Comparison of ENCODE assay signal across 1 cellular context in the genomic region with DNA sequence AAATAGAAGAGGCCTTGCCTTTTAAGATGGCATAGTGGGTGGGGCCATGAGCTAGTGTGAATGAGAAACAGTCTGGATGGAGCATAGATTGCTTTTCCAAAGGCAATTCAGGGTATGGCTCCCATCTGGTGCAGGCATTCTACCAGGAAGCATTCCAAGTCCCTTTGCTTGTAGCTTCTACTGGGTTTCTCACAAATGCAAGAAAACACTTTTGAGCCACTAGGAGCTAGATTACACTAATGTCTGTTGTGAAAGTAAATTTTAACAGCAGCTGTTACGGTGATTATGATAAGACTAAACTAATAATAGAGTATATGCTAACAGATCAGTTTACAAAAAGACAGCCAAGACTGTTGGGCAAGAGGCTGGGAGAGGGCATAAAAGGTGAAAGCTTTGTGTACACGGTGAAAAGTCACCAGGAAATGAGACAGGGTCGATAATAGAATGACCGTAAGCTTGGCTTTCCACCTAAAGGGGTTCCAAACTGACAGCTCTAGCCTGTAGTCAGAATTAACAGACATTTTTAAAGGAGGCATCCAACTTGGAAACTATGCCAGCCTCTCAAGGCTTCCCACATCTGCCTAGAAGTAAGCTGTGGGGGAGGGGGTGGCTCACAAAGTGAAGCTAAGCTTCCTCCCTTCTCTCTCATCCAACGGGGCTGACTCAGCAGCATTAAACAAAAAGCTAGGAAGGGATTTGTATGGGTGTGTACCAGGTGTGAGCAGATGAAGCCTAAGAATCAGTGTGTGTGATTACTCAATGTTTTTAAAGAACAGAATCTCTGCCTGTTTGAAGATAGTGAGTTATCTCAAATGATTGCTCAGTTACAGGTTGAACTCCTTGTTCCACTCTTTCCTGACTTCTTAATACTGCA.
TF ChIP-seq lines count a peak whose summit lies in the region.

No MANE protein-coding gene starts in this region.

TF ChIP-seq in HepG2, 621 proteins besides CTCF, POLR2A, EP300 and RAD21 (continued from another document and continues in another):
- TF ChIP-seq, protein P1, sequence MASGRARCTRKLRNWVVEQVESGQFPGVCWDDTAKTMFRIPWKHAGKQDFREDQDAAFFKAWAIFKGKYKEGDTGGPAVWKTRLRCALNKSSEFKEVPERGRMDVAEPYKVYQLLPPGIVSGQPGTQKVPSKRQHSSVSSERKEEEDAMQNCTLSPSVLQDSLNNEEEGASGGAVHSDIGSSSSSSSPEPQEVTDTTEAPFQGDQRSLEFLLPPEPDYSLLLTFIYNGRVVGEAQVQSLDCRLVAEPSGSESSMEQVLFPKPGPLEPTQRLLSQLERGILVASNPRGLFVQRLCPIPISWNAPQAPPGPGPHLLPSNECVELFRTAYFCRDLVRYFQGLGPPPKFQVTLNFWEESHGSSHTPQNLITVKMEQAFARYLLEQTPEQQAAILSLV (CRISPR knock-in tag; IDR thresholded peaks at IDR 0.05; ENCODE audit: borderline replicate concordance): no peak
- TF ChIP-seq, protein P2, sequence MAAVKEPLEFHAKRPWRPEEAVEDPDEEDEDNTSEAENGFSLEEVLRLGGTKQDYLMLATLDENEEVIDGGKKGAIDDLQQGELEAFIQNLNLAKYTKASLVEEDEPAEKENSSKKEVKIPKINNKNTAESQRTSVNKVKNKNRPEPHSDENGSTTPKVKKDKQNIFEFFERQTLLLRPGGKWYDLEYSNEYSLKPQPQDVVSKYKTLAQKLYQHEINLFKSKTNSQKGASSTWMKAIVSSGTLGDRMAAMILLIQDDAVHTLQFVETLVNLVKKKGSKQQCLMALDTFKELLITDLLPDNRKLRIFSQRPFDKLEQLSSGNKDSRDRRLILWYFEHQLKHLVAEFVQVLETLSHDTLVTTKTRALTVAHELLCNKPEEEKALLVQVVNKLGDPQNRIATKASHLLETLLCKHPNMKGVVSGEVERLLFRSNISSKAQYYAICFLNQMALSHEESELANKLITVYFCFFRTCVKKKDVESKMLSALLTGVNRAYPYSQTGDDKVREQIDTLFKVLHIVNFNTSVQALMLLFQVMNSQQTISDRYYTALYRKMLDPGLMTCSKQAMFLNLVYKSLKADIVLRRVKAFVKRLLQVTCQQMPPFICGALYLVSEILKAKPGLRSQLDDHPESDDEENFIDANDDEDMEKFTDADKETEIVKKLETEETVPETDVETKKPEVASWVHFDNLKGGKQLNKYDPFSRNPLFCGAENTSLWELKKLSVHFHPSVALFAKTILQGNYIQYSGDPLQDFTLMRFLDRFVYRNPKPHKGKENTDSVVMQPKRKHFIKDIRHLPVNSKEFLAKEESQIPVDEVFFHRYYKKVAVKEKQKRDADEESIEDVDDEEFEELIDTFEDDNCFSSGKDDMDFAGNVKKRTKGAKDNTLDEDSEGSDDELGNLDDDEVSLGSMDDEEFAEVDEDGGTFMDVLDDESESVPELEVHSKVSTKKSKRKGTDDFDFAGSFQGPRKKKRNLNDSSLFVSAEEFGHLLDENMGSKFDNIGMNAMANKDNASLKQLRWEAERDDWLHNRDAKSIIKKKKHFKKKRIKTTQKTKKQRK (IDR thresholded peaks at IDR 0.05; ENCODE audit: low read length): no peak
- TF ChIP-seq ZNF136 (CRISPR knock-in tag; IDR thresholded peaks at IDR 0.05; ENCODE audit: low read depth): no peak
- TF ChIP-seq MAFK (conservative IDR thresholded peaks at IDR 0.05 in 1 of 2, IDR thresholded peaks at IDR 0.05 in 1 of 2; ENCODE audit: low read length in 2 of 2): peak; percentile 46 to 58; a peak in 3 of 4 replicates
- TF ChIP-seq IKZF4 (CRISPR knock-in tag; IDR thresholded peaks at IDR 0.05; ENCODE audit: borderline replicate concordance, low read depth, not compliant biosample characterization): no peak
- TF ChIP-seq HOXA9 (CRISPR knock-in tag; IDR thresholded peaks at IDR 0.05; ENCODE audit: borderline replicate concordance): no peak
- TF ChIP-seq RNF2 (conservative IDR thresholded peaks at IDR 0.05; ENCODE audit: low read depth): no peak
- TF ChIP-seq ZNF761 (CRISPR knock-in tag; conservative IDR thresholded peaks at IDR 0.05): no peak
- TF ChIP-seq SNAI1 (CRISPR knock-in tag; IDR thresholded peaks at IDR 0.05; ENCODE audit: borderline replicate concordance): no peak
- TF ChIP-seq, protein P3, sequence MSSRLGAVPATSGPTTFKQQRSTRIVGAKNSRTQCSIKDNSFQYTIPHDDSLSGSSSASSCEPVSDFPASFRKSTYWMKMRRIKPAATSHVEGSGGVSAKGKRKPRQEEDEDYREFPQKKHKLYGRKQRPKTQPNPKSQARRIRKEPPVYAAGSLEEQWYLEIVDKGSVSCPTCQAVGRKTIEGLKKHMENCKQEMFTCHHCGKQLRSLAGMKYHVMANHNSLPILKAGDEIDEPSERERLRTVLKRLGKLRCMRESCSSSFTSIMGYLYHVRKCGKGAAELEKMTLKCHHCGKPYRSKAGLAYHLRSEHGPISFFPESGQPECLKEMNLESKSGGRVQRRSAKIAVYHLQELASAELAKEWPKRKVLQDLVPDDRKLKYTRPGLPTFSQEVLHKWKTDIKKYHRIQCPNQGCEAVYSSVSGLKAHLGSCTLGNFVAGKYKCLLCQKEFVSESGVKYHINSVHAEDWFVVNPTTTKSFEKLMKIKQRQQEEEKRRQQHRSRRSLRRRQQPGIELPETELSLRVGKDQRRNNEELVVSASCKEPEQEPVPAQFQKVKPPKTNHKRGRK (CRISPR knock-in tag; IDR thresholded peaks at IDR 0.05): no peak
- TF ChIP-seq, protein P4, sequence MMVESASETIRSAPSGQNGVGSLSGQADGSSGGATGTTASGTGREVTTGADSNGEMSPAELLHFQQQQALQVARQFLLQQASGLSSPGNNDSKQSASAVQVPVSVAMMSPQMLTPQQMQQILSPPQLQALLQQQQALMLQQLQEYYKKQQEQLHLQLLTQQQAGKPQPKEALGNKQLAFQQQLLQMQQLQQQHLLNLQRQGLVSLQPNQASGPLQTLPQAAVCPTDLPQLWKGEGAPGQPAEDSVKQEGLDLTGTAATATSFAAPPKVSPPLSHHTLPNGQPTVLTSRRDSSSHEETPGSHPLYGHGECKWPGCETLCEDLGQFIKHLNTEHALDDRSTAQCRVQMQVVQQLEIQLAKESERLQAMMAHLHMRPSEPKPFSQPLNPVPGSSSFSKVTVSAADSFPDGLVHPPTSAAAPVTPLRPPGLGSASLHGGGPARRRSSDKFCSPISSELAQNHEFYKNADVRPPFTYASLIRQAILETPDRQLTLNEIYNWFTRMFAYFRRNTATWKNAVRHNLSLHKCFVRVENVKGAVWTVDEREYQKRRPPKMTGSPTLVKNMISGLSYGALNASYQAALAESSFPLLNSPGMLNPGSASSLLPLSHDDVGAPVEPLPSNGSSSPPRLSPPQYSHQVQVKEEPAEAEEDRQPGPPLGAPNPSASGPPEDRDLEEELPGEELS (CRISPR knock-in tag; IDR thresholded peaks at IDR 0.05): peak; percentile 86
- no peak for TF ChIP-seq ZNF264 (CRISPR knock-in tag; IDR thresholded peaks at IDR 0.05)
- no peak for TF ChIP-seq ZNF337 (CRISPR knock-in tag; IDR thresholded peaks at IDR 0.05; ENCODE audit: borderline replicate concordance, low read depth)
- TF ChIP-seq, protein P5, sequence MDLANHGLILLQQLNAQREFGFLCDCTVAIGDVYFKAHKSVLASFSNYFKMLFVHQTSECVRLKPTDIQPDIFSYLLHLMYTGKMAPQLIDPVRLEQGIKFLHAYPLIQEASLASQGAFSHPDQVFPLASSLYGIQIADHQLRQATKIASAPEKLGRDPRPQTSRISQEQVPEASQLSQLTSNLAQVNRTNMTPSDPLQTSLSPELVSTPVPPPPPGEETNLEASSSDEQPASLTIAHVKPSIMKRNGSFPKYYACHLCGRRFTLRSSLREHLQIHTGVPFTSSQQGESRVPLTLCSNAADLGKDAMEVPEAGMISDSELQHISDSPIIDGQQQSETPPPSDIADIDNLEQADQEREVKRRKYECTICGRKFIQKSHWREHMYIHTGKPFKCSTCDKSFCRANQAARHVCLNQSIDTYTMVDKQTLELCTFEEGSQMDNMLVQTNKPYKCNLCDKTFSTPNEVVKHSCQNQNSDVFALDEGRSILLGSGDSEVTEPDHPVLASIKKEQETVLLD (CRISPR knock-in tag; IDR thresholded peaks at IDR 0.05; ENCODE audit: low read depth): no peak
- TF ChIP-seq HOXA5 (CRISPR knock-in tag; IDR thresholded peaks at IDR 0.05): peak; percentile 90
- no peak for TF ChIP-seq KLF9 (CRISPR knock-in tag; IDR thresholded peaks at IDR 0.05; ENCODE audit: low read depth)
- no peak for TF ChIP-seq CHCHD3 (CRISPR knock-in tag; IDR thresholded peaks at IDR 0.05)
- no peak for TF ChIP-seq ZBTB21 (CRISPR knock-in tag; IDR thresholded peaks at IDR 0.05)
- TF ChIP-seq, protein P6, sequence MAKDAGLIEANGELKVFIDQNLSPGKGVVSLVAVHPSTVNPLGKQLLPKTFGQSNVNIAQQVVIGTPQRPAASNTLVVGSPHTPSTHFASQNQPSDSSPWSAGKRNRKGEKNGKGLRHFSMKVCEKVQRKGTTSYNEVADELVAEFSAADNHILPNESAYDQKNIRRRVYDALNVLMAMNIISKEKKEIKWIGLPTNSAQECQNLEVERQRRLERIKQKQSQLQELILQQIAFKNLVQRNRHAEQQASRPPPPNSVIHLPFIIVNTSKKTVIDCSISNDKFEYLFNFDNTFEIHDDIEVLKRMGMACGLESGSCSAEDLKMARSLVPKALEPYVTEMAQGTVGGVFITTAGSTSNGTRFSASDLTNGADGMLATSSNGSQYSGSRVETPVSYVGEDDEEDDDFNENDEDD (CRISPR knock-in tag; IDR thresholded peaks at IDR 0.05; ENCODE audit: borderline replicate concordance): no peak
- 0 out of 2 replicates have a peak, but pooled peaks have one; percentile 31 for TF ChIP-seq ZNF335 (CRISPR knock-in tag; IDR thresholded peaks at IDR 0.05)
- TF ChIP-seq, protein P7, sequence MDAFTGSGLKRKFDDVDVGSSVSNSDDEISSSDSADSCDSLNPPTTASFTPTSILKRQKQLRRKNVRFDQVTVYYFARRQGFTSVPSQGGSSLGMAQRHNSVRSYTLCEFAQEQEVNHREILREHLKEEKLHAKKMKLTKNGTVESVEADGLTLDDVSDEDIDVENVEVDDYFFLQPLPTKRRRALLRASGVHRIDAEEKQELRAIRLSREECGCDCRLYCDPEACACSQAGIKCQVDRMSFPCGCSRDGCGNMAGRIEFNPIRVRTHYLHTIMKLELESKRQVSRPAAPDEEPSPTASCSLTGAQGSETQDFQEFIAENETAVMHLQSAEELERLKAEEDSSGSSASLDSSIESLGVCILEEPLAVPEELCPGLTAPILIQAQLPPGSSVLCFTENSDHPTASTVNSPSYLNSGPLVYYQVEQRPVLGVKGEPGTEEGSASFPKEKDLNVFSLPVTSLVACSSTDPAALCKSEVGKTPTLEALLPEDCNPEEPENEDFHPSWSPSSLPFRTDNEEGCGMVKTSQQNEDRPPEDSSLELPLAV (CRISPR knock-in tag; conservative IDR thresholded peaks at IDR 0.05; ENCODE audit: low read depth): no peak
- TF ChIP-seq, protein P8, sequence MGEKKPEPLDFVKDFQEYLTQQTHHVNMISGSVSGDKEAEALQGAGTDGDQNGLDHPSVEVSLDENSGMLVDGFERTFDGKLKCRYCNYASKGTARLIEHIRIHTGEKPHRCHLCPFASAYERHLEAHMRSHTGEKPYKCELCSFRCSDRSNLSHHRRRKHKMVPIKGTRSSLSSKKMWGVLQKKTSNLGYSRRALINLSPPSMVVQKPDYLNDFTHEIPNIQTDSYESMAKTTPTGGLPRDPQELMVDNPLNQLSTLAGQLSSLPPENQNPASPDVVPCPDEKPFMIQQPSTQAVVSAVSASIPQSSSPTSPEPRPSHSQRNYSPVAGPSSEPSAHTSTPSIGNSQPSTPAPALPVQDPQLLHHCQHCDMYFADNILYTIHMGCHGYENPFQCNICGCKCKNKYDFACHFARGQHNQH (CRISPR knock-in tag; IDR thresholded peaks at IDR 0.05): peak; percentile 85; the same call in 1 of the 2 replicates
- TF ChIP-seq, protein P9, sequence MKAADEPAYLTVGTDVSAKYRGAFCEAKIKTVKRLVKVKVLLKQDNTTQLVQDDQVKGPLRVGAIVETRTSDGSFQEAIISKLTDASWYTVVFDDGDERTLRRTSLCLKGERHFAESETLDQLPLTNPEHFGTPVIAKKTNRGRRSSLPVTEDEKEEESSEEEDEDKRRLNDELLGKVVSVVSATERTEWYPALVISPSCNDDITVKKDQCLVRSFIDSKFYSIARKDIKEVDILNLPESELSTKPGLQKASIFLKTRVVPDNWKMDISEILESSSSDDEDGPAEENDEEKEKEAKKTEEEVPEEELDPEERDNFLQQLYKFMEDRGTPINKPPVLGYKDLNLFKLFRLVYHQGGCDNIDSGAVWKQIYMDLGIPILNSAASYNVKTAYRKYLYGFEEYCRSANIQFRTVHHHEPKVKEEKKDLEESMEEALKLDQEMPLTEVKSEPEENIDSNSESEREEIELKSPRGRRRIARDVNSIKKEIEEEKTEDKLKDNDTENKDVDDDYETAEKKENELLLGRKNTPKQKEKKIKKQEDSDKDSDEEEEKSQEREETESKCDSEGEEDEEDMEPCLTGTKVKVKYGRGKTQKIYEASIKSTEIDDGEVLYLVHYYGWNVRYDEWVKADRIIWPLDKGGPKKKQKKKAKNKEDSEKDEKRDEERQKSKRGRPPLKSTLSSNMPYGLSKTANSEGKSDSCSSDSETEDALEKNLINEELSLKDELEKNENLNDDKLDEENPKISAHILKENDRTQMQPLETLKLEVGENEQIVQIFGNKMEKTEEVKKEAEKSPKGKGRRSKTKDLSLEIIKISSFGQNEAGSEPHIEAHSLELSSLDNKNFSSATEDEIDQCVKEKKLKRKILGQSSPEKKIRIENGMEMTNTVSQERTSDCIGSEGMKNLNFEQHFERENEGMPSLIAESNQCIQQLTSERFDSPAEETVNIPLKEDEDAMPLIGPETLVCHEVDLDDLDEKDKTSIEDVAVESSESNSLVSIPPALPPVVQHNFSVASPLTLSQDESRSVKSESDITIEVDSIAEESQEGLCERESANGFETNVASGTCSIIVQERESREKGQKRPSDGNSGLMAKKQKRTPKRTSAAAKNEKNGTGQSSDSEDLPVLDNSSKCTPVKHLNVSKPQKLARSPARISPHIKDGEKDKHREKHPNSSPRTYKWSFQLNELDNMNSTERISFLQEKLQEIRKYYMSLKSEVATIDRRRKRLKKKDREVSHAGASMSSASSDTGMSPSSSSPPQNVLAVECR (CRISPR knock-in tag; IDR thresholded peaks at IDR 0.05; ENCODE audit: borderline replicate concordance): peak; percentile 69; the same call in 1 of the 2 replicates
- TF ChIP-seq, protein P10, sequence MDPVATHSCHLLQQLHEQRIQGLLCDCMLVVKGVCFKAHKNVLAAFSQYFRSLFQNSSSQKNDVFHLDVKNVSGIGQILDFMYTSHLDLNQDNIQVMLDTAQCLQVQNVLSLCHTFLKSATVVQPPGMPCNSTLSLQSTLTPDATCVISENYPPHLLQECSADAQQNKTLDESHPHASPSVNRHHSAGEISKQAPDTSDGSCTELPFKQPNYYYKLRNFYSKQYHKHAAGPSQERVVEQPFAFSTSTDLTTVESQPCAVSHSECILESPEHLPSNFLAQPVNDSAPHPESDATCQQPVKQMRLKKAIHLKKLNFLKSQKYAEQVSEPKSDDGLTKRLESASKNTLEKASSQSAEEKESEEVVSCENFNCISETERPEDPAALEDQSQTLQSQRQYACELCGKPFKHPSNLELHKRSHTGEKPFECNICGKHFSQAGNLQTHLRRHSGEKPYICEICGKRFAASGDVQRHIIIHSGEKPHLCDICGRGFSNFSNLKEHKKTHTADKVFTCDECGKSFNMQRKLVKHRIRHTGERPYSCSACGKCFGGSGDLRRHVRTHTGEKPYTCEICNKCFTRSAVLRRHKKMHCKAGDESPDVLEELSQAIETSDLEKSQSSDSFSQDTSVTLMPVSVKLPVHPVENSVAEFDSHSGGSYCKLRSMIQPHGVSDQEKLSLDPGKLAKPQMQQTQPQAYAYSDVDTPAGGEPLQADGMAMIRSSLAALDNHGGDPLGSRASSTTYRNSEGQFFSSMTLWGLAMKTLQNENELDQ (CRISPR knock-in tag; IDR thresholded peaks at IDR 0.05; ENCODE audit: borderline replicate concordance): no peak
- no peak for TF ChIP-seq MTF2 (CRISPR knock-in tag; IDR thresholded peaks at IDR 0.05; ENCODE audit: borderline replicate concordance)
